21 cellular contexts compared by ENCODE assay signal in genomic region chr16:49179714-49180330, GRCh38.
A peak's percentile ranks its signal among the peaks of the same experiment; 100 is the strongest.
DNase-seq lines count a peak whose midpoint lies in the region; ATAC-seq and TF ChIP-seq lines count a peak whose summit lies in the region.
"Had no signal": no experiment of that assay in that cellular context is flagged by ENCODE, and none has a peak within 500 bp of the region (broad histone marks: within the 10 kb centered on the region; RNA-seq: fewer than 3 reads in every experiment).

No MANE protein-coding gene starts in this region.

- CTCF ChIA-PET in PC-3 (lab: Charles Lee): no interaction called here

- H2AFZ ChIP-seq in PC-3 (ENCODE audit: low read length): no peak overlapping the region

- no peaks in the 10 kb centered on the region for H3K36me3 ChIP-seq in PC-3 (ENCODE audit: low read depth, low read length)

- ATAC-seq in PC-3 (0 out of 2 replicates have a peak, but pooled peaks have one; percentile 22), foreskin keratinocyte (peak; percentile 18), GM21619 (IDR thresholded peaks at IDR 0.05; ENCODE audit: unreplicated experiment) (no peak)

- H3K4me1 ChIP-seq in PC-3 (ENCODE audit: insufficient read depth, low read length): peaks cover 4% of the 10 kb centered on the region; the same call in 1 of the 2 replicates
- no peaks in the 10 kb centered on the region for H3K4me1 ChIP-seq in foreskin keratinocyte

- POLR2A ChIA-PET in PC-3 (lab: Charles Lee; ENCODE audit: unreplicated experiment): no interaction called here

- no peaks in the 10 kb centered on the region for H3K27me3 ChIP-seq in PC-3 (ENCODE audit: low read length)
- no peaks in the 10 kb centered on the region for H3K27me3 ChIP-seq in foreskin keratinocyte

- no peaks in the 10 kb centered on the region for H3K9me2 ChIP-seq in PC-3 (replicated peaks; ENCODE audit: low read length)

- H3K79me2 ChIP-seq in PC-3 (ENCODE audit: low read length): no peaks in the 10 kb centered on the region

- H3K27ac ChIP-seq in PC-3 (ENCODE audit: low read length) (no peak overlapping the region), foreskin keratinocyte (no peak overlapping the region)
- H3K27ac ChIP-seq: RWPE1 had no signal

- H3K9ac ChIP-seq in PC-3 (ENCODE audit: low read length): no peak overlapping the region

- intact Hi-C loops in PC-3 (cut with micrococcal nuclease): no loop called here

- no peak overlapping the region for H3K4me2 ChIP-seq in PC-3 (ENCODE audit: low read length)

- TF ChIP-seq CTCF in PC-3 (conservative IDR thresholded peaks at IDR 0.05; ENCODE audit: low read depth, low read length) (no peak), foreskin keratinocyte (conservative IDR thresholded peaks at IDR 0.05) (no peak)

- no TSS peak for BruUV-seq in PC-3 (replicated peaks; lab: Mats Ljungman, UMichigan)

- no peaks in the 10 kb centered on the region for H4K20me1 ChIP-seq in PC-3 (ENCODE audit: low read length)

- no peaks in the 10 kb centered on the region for H3F3A ChIP-seq in PC-3 (ENCODE audit: low read length, unreplicated experiment)

- DNase-seq in NCI-H510A treated with DMSO at 0.1 percent for 48 hours (lab: John Stamatoyannopoulos, UW) (peak; percentile 13), NCI-H510A (lab: John Stamatoyannopoulos, UW) (no peak), PC-3 (peak; percentile 49), foreskin keratinocyte (no peak), NCI-H748 treated with DMSO at 0.1 percent for 48 hours (lab: John Stamatoyannopoulos, UW) (no peak), NCI-H2196 treated with DMSO at 0.1 percent for 48 hours (lab: John Stamatoyannopoulos, UW; ENCODE audit: unreplicated experiment) (no peak)
- no peak for DNase-seq in activated naive CD4-positive, alpha-beta T cell treated with Interleukin-2 at 50 U/mL for 16 hours
- DNase-seq: 8988T, DMS153, HFFc6, IMR-90, MM.1S, NCI-H1092 treated with DMSO at 0.1 percent for 48 hours, NCI-H146, NCI-H2029 treated with DMSO at 0.1 percent for 48 hours, NCI-H2171 treated with DMSO at 0.1 percent for 48 hours, NCI-H446 treated with DMSO at 0.1 percent for 48 hours, NCI-H774, OCI-M1 had no signal

- H3K9me3 ChIP-seq in PC-3 (ENCODE audit: low read length): no peaks in the 10 kb centered on the region

- no peak overlapping the region for H3K4me3 ChIP-seq in PC-3 (ENCODE audit: low read length)

Comparison
In these comparisons a context has a peak if more than half of its experiments do, and no peak if none do; other contexts are left out.
1. DNase-seq: peak in NCI-H510A treated with DMSO at 0.1 percent for 48 hours (single experiment) and PC-3 (single experiment); none in NCI-H510A (single experiment), foreskin keratinocyte (0 of 2), NCI-H748 treated with DMSO at 0.1 percent for 48 hours (single experiment), NCI-H2196 treated with DMSO at 0.1 percent for 48 hours (single experiment) and activated naive CD4-positive, alpha-beta T cell treated with Interleukin-2 at 50 U/mL for 16 hours (single experiment).